21 cellular contexts compared by ENCODE assay signal in genomic region chr11:13280777-13281176, GRCh38. TPM values are rescaled to one million over a fixed set of nuclear protein-coding genes. Genes with fewer than 3 reads are reported as not detected.
A peak's percentile ranks its signal among the peaks of the same experiment; 100 is the strongest.
DNase-seq lines count a peak whose midpoint lies in the region; ATAC-seq and TF ChIP-seq lines count a peak whose summit lies in the region.
"Had no signal": no experiment of that assay in that cellular context is flagged by ENCODE, and none has a peak within 500 bp of the region (broad histone marks: within the 10 kb centered on the region; RNA-seq: fewer than 3 reads in every experiment).

No MANE protein-coding gene starts in this region.

- no peaks in the 10 kb centered on the region for H3K9me3 ChIP-seq in CD4-positive, alpha-beta T cell (ENCODE audit: control insufficient read depth, low read length)
- no peaks in the 10 kb centered on the region for H3K9me3 ChIP-seq in body of pancreas
- H3K9me3 ChIP-seq in PC-9 (ENCODE audit: insufficient read depth, low read depth): no peaks in the 10 kb centered on the region
- H3K9me3 ChIP-seq: stomach, upper lobe of left lung had no signal

- peaks cover 18% of the 10 kb centered on the region for H3K36me3 Mint-ChIP-seq in T-helper 1 cell treated with Interleukin-12 subunit alpha and Interleukin-12 subunit beta and Interleukin-4 antibody, amounts not matched to agents 30 μg/mL and 1 μg/mL, for 36 hours (ENCODE audit: low read depth)
- H3K36me3 Mint-ChIP-seq in CD4-positive, alpha-beta T cell (ENCODE audit: low read depth): peaks cover 23% of the 10 kb centered on the region
- H3K36me3 Mint-ChIP-seq in activated T-helper 17 cell treated with anti-CD3 and anti-CD28 coated beads, Interleukin-2, amount 50 U/mL, for 72 hours (ENCODE audit: low read depth): peaks cover 36% of the 10 kb centered on the region
- H3K36me3 Mint-ChIP-seq in natural killer cell: no peaks in the 10 kb centered on the region

- H3K79me2 ChIP-seq in PC-9 (ENCODE audit: low read depth): peaks cover 4% of the 10 kb centered on the region; the same call in 1 of the 2 replicates

- no peaks in the 10 kb centered on the region for H3K27me3 ChIP-seq in CD4-positive, alpha-beta T cell (ENCODE audit: control insufficient read depth, insufficient read depth, low read length)
- no peaks in the 10 kb centered on the region for H3K27me3 ChIP-seq in body of pancreas
- peaks cover 6% of the 10 kb centered on the region; the same call in 1 of the 2 replicates for H3K27me3 ChIP-seq in PC-9 (ENCODE audit: insufficient read depth, low read depth)
- H3K27me3 ChIP-seq: stomach, upper lobe of left lung had no signal

- H3K4me1 Mint-ChIP-seq in T-helper 1 cell treated with Interleukin-12 subunit alpha and Interleukin-12 subunit beta and Interleukin-4 antibody, amounts not matched to agents 30 μg/mL and 1 μg/mL, for 36 hours (ENCODE audit: low read depth): peaks cover 61% of the 10 kb centered on the region
- H3K4me1 Mint-ChIP-seq in CD4-positive, alpha-beta T cell (ENCODE audit: low read depth): peaks cover 79% of the 10 kb centered on the region
- H3K4me1 Mint-ChIP-seq in activated T-helper 17 cell treated with anti-CD3 and anti-CD28 coated beads, Interleukin-2, amount 50 U/mL, for 72 hours: peaks cover 60% of the 10 kb centered on the region
- peaks cover 81 to 90% of the 10 kb centered on the region in 2 donors for H3K4me1 Mint-ChIP-seq in natural killer cell

- H3K4me1 ChIP-seq in body of pancreas (peaks cover 29% of the 10 kb centered on the region), PC-9 (replicated peaks; ENCODE audit: insufficient read depth) (peaks cover 12% of the 10 kb centered on the region)

- H4K20me1 ChIP-seq in PC-9 (ENCODE audit: insufficient read depth): no peaks in the 10 kb centered on the region

- no peak for TF ChIP-seq POLR2A in body of pancreas (IDR thresholded peaks at IDR 0.05)

- peaks cover 6% of the 10 kb centered on the region; the same call in 1 of the 2 replicates for H3F3A ChIP-seq in PC-9 (ENCODE audit: insufficient read depth, low read depth)

- no peak overlapping the region for H3K27ac ChIP-seq in CD4-positive, alpha-beta T cell (ENCODE audit: low read depth, low read length)
- H3K27ac ChIP-seq in body of pancreas: no peak overlapping the region
- no peak overlapping the region for H3K27ac ChIP-seq in PC-9
- H3K27ac ChIP-seq: 22Rv1, stomach, upper lobe of left lung had no signal

- H3K4me3 ChIP-seq in body of pancreas (no peak overlapping the region), PC-9 (no peak overlapping the region)
- H3K4me3 ChIP-seq: stomach, upper lobe of left lung had no signal

- no peak for TF ChIP-seq CTCF in CD4-positive, alpha-beta T cell (IDR thresholded peaks at IDR 0.05)
- TF ChIP-seq CTCF in natural killer cell (IDR thresholded peaks at IDR 0.05): no peak
- TF ChIP-seq CTCF in body of pancreas (IDR thresholded peaks at IDR 0.05): no peak
- no peak for TF ChIP-seq CTCF in PC-9 (conservative IDR thresholded peaks at IDR 0.05)

- no peak overlapping the region for H3K27ac Mint-ChIP-seq in T-helper 1 cell treated with Interleukin-12 subunit alpha and Interleukin-12 subunit beta and Interleukin-4 antibody, amounts not matched to agents 30 μg/mL and 1 μg/mL, for 36 hours
- peak overlapping the region; percentile 85 for H3K27ac Mint-ChIP-seq in CD4-positive, alpha-beta T cell
- peak overlapping the region; percentile 81 for H3K27ac Mint-ChIP-seq in activated T-helper 17 cell treated with anti-CD3 and anti-CD28 coated beads, Interleukin-2, amount 50 U/mL, for 72 hours
- H3K27ac Mint-ChIP-seq in natural killer cell: peak overlapping the region; percentile 91 to 98
- H3K27ac Mint-ChIP-seq: nephron progenitor cell had no signal

- no peaks in the 10 kb centered on the region for H3K9me2 ChIP-seq in PC-9 (ENCODE audit: insufficient read depth)

- CTCF ChIA-PET in CD4-positive, alpha-beta T cell (lab: Charles Lee): no interaction called here
- CTCF ChIA-PET in PC-9 (lab: Charles Lee): no interaction called here

- H2AFZ ChIP-seq in PC-9: no peak overlapping the region

- WGBS in body of pancreas, 2 donors: 61 to 62% methylated on average over 3 of the region's 3 CpGs

- DNase-seq in T-helper 1 cell: no peak
- no peak for DNase-seq in CD4-positive, alpha-beta T cell
- no peak for DNase-seq in natural killer cell
- no peak for DNase-seq in body of pancreas
- no peak for DNase-seq in PC-9
- DNase-seq: activated naive CD4-positive, alpha-beta T cell; AML-193; glutamatergic neuron; NCI-H1417; NCI-H2107; nephron progenitor cell; NK-92 treated with Interleukin-12 subunit alpha and Interleukin-12 subunit beta, amount 100 ng/mL, for 24 hours; posterior cingulate gyrus; stimulated activated CD4-positive, alpha-beta T cell treated with anti-CD3 and anti-CD28 coated beads, Interleukin-1b, Interleukin-23, amount 100 ng/mL, for 48 hours; stomach; T1000; upper lobe of left lung had no signal

- H3K36me3 ChIP-seq in body of pancreas (replicated peaks in 1 of 2; ENCODE audit: insufficient read depth in 1 of 2, low read depth in 2 of 2): no peaks in the 10 kb centered on the region
- no peaks in the 10 kb centered on the region for H3K36me3 ChIP-seq in PC-9 (ENCODE audit: low read depth)
- H3K36me3 ChIP-seq: stomach, upper lobe of left lung had no signal

- no peaks in the 10 kb centered on the region for H3K9me3 Mint-ChIP-seq in T-helper 1 cell treated with Interleukin-12 subunit alpha and Interleukin-12 subunit beta and Interleukin-4 antibody, amounts not matched to agents 30 μg/mL and 1 μg/mL, for 36 hours
- no peaks in the 10 kb centered on the region for H3K9me3 Mint-ChIP-seq in CD4-positive, alpha-beta T cell
- no peaks in the 10 kb centered on the region for H3K9me3 Mint-ChIP-seq in activated T-helper 17 cell treated with anti-CD3 and anti-CD28 coated beads, Interleukin-2, amount 50 U/mL, for 72 hours
- H3K9me3 Mint-ChIP-seq in natural killer cell: no peaks in the 10 kb centered on the region
- H3K9me3 Mint-ChIP-seq: nephron progenitor cell had no signal

- peaks cover 18% of the 10 kb centered on the region for H3K27me3 Mint-ChIP-seq in T-helper 1 cell treated with Interleukin-12 subunit alpha and Interleukin-12 subunit beta and Interleukin-4 antibody, amounts not matched to agents 30 μg/mL and 1 μg/mL, for 36 hours (ENCODE audit: low read depth)
- no peaks in the 10 kb centered on the region for H3K27me3 Mint-ChIP-seq in CD4-positive, alpha-beta T cell
- H3K27me3 Mint-ChIP-seq in activated T-helper 17 cell treated with anti-CD3 and anti-CD28 coated beads, Interleukin-2, amount 50 U/mL, for 72 hours: no peaks in the 10 kb centered on the region
- H3K27me3 Mint-ChIP-seq in natural killer cell (ENCODE audit: low read depth in 2 of 2): peaks cover 0 to 2% of the 10 kb centered on the region in 2 donors

- intact Hi-C loops in CD4-positive, alpha-beta T cell (cut with DNase I, micrococcal nuclease): loop anchor here in 1 of 2 experiments (5.0 kb wide), 1 partner anchor 62 kb away; no protein-coding TSS in a partner anchor
- intact Hi-C loops in natural killer cell (cut with micrococcal nuclease) (no loop called here), body of pancreas (cut with DNase I) (no loop called here), PC-9 (cut with micrococcal nuclease; ENCODE audit: unreplicated experiment) (no loop called here)

- H3K4me3 Mint-ChIP-seq in T-helper 1 cell treated with Interleukin-12 subunit alpha and Interleukin-12 subunit beta and Interleukin-4 antibody, amounts not matched to agents 30 μg/mL and 1 μg/mL, for 36 hours: peak overlapping the region; percentile 66
- peak overlapping the region; percentile 93 for H3K4me3 Mint-ChIP-seq in CD4-positive, alpha-beta T cell
- H3K4me3 Mint-ChIP-seq in activated T-helper 17 cell treated with anti-CD3 and anti-CD28 coated beads, Interleukin-2, amount 50 U/mL, for 72 hours: peak overlapping the region; percentile 100
- H3K4me3 Mint-ChIP-seq in natural killer cell: peak overlapping the region; percentile 96
- H3K4me3 Mint-ChIP-seq: nephron progenitor cell had no signal

- no peak overlapping the region for H3K4me2 ChIP-seq in PC-9

- POLR2A ChIA-PET in CD4-positive, alpha-beta T cell (lab: Charles Lee): no interaction called here
- POLR2A ChIA-PET in PC-9 (lab: Charles Lee; ENCODE audit: unreplicated experiment): interaction anchor here (0.6 kb wide), 1 partner anchor 668 kb away, joined by 3 read pairs; no protein-coding TSS in a partner anchor

- ATAC-seq in CD4-positive, alpha-beta T cell (ENCODE audit: poor library complexity): no peak
- no peak for ATAC-seq in activated T-helper 17 cell treated with anti-CD3 and anti-CD28 coated beads, Interleukin-2, amount 50 U/mL, for 72 hours (replicated peaks)
- no peak for ATAC-seq in natural killer cell
- no peak for ATAC-seq in body of pancreas
- ATAC-seq in GM18498 (IDR thresholded peaks at IDR 0.05; ENCODE audit: unreplicated experiment): no peak

- BruUV-seq in PC-9 (replicated peaks; lab: Mats Ljungman, UMichigan): no TSS peak

RNA-seq across cellular contexts. Expression of gene BMAL1, which starts 3.2 kb away (rescaled TPM):
- 10 to 100 TPM; 71.3 to 73.3 TPM for total RNA-seq in CD4-positive, alpha-beta T cell
- 10 to 100 TPM; 41.6 to 44.7 TPM for total RNA-seq in activated T-helper 17 cell treated with anti-CD3 and anti-CD28 coated beads, Interleukin-2, amount 50 U/mL, for 72 hours
- 100 to 1,000 TPM; 142 to 162 (median 145) TPM for total RNA-seq in natural killer cell
- total RNA-seq in body of pancreas: 10 to 100 TPM; 19.5 to 35.3 TPM
- 11.4 and 15.0 TPM in 2 replicates for total RNA-seq in PC-9 (2021)
